Comparison of ENCODE assay signal across 24 cellular contexts in the genomic region with DNA sequence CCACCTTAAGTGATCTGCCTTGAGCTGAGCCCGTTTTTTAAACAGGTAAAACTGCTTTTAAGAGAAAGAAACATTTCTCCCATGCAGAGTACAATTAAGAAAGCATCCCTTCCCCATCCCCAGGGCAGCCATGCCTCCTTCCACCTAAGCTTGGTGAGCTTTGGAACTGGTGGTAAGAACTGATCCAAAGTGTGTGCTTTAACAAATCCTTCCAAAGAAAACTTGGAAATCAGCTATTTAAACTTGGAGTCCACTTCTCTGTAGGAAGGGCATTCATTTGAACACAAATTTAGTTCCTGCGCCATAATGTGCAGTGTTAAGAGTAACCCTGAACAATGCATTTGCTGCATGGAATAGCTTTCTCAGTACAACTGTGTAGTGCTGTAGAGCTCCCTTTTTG. TPM values are rescaled to one million over a fixed set of nuclear protein-coding genes. Genes with fewer than 3 reads are reported as not detected.
DNase-seq lines count a peak whose midpoint lies in the region; ATAC-seq, FAIRE-seq and TF ChIP-seq lines count a peak whose summit lies in the region.
"Had no signal": no experiment of that assay in that cellular context is flagged by ENCODE, and none has a peak within 500 bp of the region (broad histone marks: within the 10 kb centered on the region; RNA-seq: fewer than 3 reads in every experiment).

No MANE protein-coding gene starts in this region.

- H3K56ac ChIP-seq in H9 (ENCODE audit: insufficient read length, low read depth, low read length), result no peak overlapping the region

- in situ Hi-C loops in HepG2 (cut with HindIII; ENCODE audit: extremely low pct_ligation_motif_present, low pct_unique_long_range_greater_than_20kb), result no loop called here
- in situ Hi-C loops in K562 (cut with MboI), result no loop called here

- no peak overlapping the region for H2AK5ac ChIP-seq in H9 (ENCODE audit: insufficient read length, low read length)

- no peak overlapping the region for H2BK120ac ChIP-seq in H9 (ENCODE audit: low read depth, low read length, poor library complexity, severe bottlenecking)

- POLR2A ChIA-PET in HepG2 (lab: Yijun Ruan, JAX), result interaction anchor here (1.4 to 1.7 kb wide), 2 partner anchors 9 to 18 kb away, joined by 4 to 5 read pairs; no protein-coding TSS in a partner anchor
- POLR2A ChIA-PET in K562 (lab: Yijun Ruan, JAX), result interaction anchor here (0.9 kb wide), 1 partner anchor 11 kb away, joined by 3 read pairs; no protein-coding TSS in a partner anchor

- H2BK12ac ChIP-seq in H9 (ENCODE audit: insufficient read length, low read depth, low read length), result no peak overlapping the region

- H3K79me1 ChIP-seq in H9 (ENCODE audit: insufficient read depth, low read depth, low read length, poor library complexity, severe bottlenecking), result peaks cover 4% of the 10 kb centered on the region

- H3K27me3 ChIP-seq in HepG2 (ENCODE audit: control insufficient read depth in 1 of 2, insufficient read depth in 2 of 2, low read length in 2 of 2) (no peaks in the 10 kb centered on the region), right lobe of liver (no peaks in the 10 kb centered on the region), H9 (ENCODE audit: insufficient read depth, low read length) (no peaks in the 10 kb centered on the region), K562 (ENCODE audit: control insufficient read depth in 2 of 2, insufficient read depth in 2 of 2, low read length in 2 of 2) (peaks cover 5 to 17% of the 10 kb centered on the region in 2 experiments), uterus (no peaks in the 10 kb centered on the region)
- H3K27me3 ChIP-seq: BLaER1 had no signal

- no peak overlapping the region for H2BK15ac ChIP-seq in H9 (ENCODE audit: low read depth, low read length)

- H3K36me3 Mint-ChIP-seq in H9 (ENCODE audit: insufficient read depth in 1 of 3, low read depth in 3 of 3) (no peaks in the 10 kb centered on the region; a peak in 1 of 7 replicates), nephron progenitor cell (ENCODE audit: low read depth) (no peaks in the 10 kb centered on the region)
- peaks cover 1% of the 10 kb centered on the region for H3K36me3 Mint-ChIP-seq in activated naive CD8-positive, alpha-beta T cell treated with anti-CD3 and anti-CD28 coated beads, Interleukin-2, amount 50 U/mL, for 24 hours (ENCODE audit: low read depth)
- H3K36me3 Mint-ChIP-seq: CD8-positive, alpha-beta T cell had no signal

- CTCF ChIA-PET in HepG2 (lab: Yijun Ruan, JAX; ENCODE audit: low intra/inter-chr PET ratio, low total read pairs), result no interaction called here
- CTCF ChIA-PET in K562 (lab: Yijun Ruan, JAX; ENCODE audit: low intra/inter-chr PET ratio), result no interaction called here

- H3K4me3 ChIP-seq in HepG2 (replicated peaks in 1 of 3; ENCODE audit: insufficient read depth in 1 of 3, low read depth in 2 of 3, low read length in 3 of 3) (no peak overlapping the region), right lobe of liver (no peak overlapping the region), K562 (no peak overlapping the region), uterus (no peak overlapping the region)
- H3K4me3 ChIP-seq: BLaER1 had no signal

- H3K4me2 ChIP-seq in HepG2 (ENCODE audit: low read depth, low read length) (0 out of 2 replicates have a peak overlapping the region, but pooled peaks have one; percentile 50), H9 (ENCODE audit: insufficient read depth, insufficient read length, low read length) (no peak overlapping the region), K562 (ENCODE audit: insufficient read depth, low read length) (no peak overlapping the region)
- H3K4me2 ChIP-seq: BLaER1 had no signal

- TF ChIP-seq RAD21 in HepG2 (CRISPR knock-in tag; IDR thresholded peaks at IDR 0.05), result no peak
- no peak for TF ChIP-seq RAD21 in K562 (CRISPR knock-in tag; conservative IDR thresholded peaks at IDR 0.05 in 1 of 2, IDR thresholded peaks at IDR 0.05 in 1 of 2)

- H4K8ac ChIP-seq in H9 (replicated peaks; ENCODE audit: insufficient read length, low read depth, low read length), result no peak overlapping the region

- no peak overlapping the region for H3K23ac ChIP-seq in H9 (ENCODE audit: insufficient read length, low read depth, low read length)

- H3K9me3 ChIP-seq in HepG2 (ENCODE audit: low read length) (no peaks in the 10 kb centered on the region), right lobe of liver (no peaks in the 10 kb centered on the region), H9 (ENCODE audit: control insufficient read depth, low read depth, low read length) (no peaks in the 10 kb centered on the region), K562 (replicated peaks; ENCODE audit: control insufficient read depth, insufficient read depth, low read depth, low read length) (no peaks in the 10 kb centered on the region), uterus (no peaks in the 10 kb centered on the region)
- H3K9me3 ChIP-seq: BE2C, Caco-2 had no signal

- H2AFZ ChIP-seq in HepG2 (ENCODE audit: low read length), result no peak overlapping the region
- H2AFZ ChIP-seq in H9 (ENCODE audit: low read length), result no peak overlapping the region
- no peak overlapping the region for H2AFZ ChIP-seq in K562 (ENCODE audit: low read depth, low read length)

- no peak overlapping the region for H2BK5ac ChIP-seq in H9 (ENCODE audit: insufficient read length, low read length)

- H3K27ac ChIP-seq in HepG2 (ENCODE audit: extremely low read length, insufficient read depth, low read length) (peak overlapping the region; percentile 58), right lobe of liver (no peak overlapping the region), H9 (ENCODE audit: insufficient read length, low read depth, low read length) (no peak overlapping the region), K562 (ENCODE audit: extremely low read depth, low read depth, low read length) (no peak overlapping the region), uterus (no peak overlapping the region)
- H3K27ac ChIP-seq: BLaER1 had no signal

- H4K20me1 ChIP-seq in HepG2 (ENCODE audit: insufficient read depth, low read length), result no peaks in the 10 kb centered on the region; the same call in 1 of the 2 replicates
- no peaks in the 10 kb centered on the region for H4K20me1 ChIP-seq in H9 (ENCODE audit: control insufficient read depth, insufficient read depth, insufficient read length)
- H4K20me1 ChIP-seq in K562 (replicated peaks; ENCODE audit: control insufficient read depth, insufficient read depth, low read length), result peaks cover 23% of the 10 kb centered on the region

- H3K9ac ChIP-seq in HepG2 (ENCODE audit: insufficient read depth, low read depth, low read length) (no peak overlapping the region), H9 (ENCODE audit: extremely low read depth, insufficient read length, low read length) (no peak overlapping the region), K562 (ENCODE audit: insufficient read depth in 1 of 2, low read depth in 2 of 2, low read length in 2 of 2) (no peak overlapping the region)
- H3K9ac ChIP-seq: BLaER1 had no signal

- ATAC-seq in HepG2, result no peak
- ATAC-seq in right lobe of liver, result no peak
- ATAC-seq in K562, result no peak
- ATAC-seq in activated naive CD8-positive, alpha-beta T cell treated with anti-CD3 and anti-CD28 coated beads, Interleukin-2, amount 50 U/mL, for 24 hours, result no peak
- ATAC-seq in HG02938 (IDR thresholded peaks at IDR 0.05; ENCODE audit: unreplicated experiment), result no peak
- ATAC-seq: CD8-positive, alpha-beta T cell had no signal

- intact Hi-C loops in HepG2 (cut with micrococcal nuclease; ENCODE audit: unreplicated experiment) (loop anchor here (5.0 kb wide), 1 partner anchor 66 kb away; no protein-coding TSS in a partner anchor), right lobe of liver (cut with DNase I) (no loop called here), K562 (cut with micrococcal nuclease) (no loop called here), uterus (cut with DNase I; ENCODE audit: low total_unique reads) (no loop called here)

- no peak for TF ChIP-seq CTCF in HepG2 (CRISPR knock-in tag; IDR thresholded peaks at IDR 0.05)
- TF ChIP-seq CTCF in right lobe of liver (IDR thresholded peaks at IDR 0.05), result no peak
- no peak for TF ChIP-seq CTCF in H9 (conservative IDR thresholded peaks at IDR 0.05)
- TF ChIP-seq CTCF in K562 (IDR thresholded peaks at IDR 0.05 in 2 of 3, conservative IDR thresholded peaks at IDR 0.05 in 1 of 3; ENCODE audit: insufficient read depth in 2 of 3, low read depth in 1 of 3, low read length in 3 of 3), result no peak
- no peak for TF ChIP-seq CTCF in nephron progenitor cell (IDR thresholded peaks at IDR 0.05)
- no peak for TF ChIP-seq CTCF in uterus (IDR thresholded peaks at IDR 0.05)

- no peak overlapping the region for H4K91ac ChIP-seq in H9 (ENCODE audit: insufficient read length, low read depth, low read length)

- BruUV-seq in HepG2 (replicated peaks; lab: Mats Ljungman, UMichigan), result no TSS peak
- no TSS peak for BruUV-seq in K562 (replicated peaks; lab: Mats Ljungman, UMichigan)

- H3T11ph ChIP-seq in H9 (ENCODE audit: low read length), result no peak overlapping the region

- 89% methylated on average over 2 of the region's 2 CpGs for WGBS in HepG2 (ENCODE audit: low lambda C conversion rate)
- 80% methylated on average over 2 of the region's 2 CpGs for WGBS in right lobe of liver (ENCODE audit: insufficient coverage, low coverage, low lambda C conversion rate, missing lambda C conversion rate)
- WGBS in H9 (ENCODE audit: extremely low coverage, insufficient read length, low lambda C conversion rate), result no CpG with 5 or more reads among the region's 2 CpGs
- 41% methylated on average over 2 of the region's 2 CpGs for WGBS in K562 (ENCODE audit: insufficient coverage, low coverage, missing lambda C conversion rate)

- H3K27me3 Mint-ChIP-seq in H9 (ENCODE audit: low read depth) (no peaks in the 10 kb centered on the region), nephron progenitor cell (ENCODE audit: low read depth, poor library complexity) (no peaks in the 10 kb centered on the region)
- no peaks in the 10 kb centered on the region for H3K27me3 Mint-ChIP-seq in activated naive CD8-positive, alpha-beta T cell treated with anti-CD3 and anti-CD28 coated beads, Interleukin-2, amount 50 U/mL, for 24 hours
- H3K27me3 Mint-ChIP-seq: CD4-positive, alpha-beta T cell had no signal

- H3K4me1 Mint-ChIP-seq in H9 (peaks cover 36% of the 10 kb centered on the region in 2 experiments), nephron progenitor cell (peaks cover 40% of the 10 kb centered on the region)
- H3K4me1 Mint-ChIP-seq in activated naive CD8-positive, alpha-beta T cell treated with anti-CD3 and anti-CD28 coated beads, Interleukin-2, amount 50 U/mL, for 24 hours, result peaks cover 32% of the 10 kb centered on the region

- DNase-seq in HepG2 (ENCODE audit: low spot score), result no peak
- no peak for DNase-seq in right lobe of liver
- DNase-seq in H9, result no peak
- DNase-seq in K562 (ENCODE audit: extremely low read depth in 1 of 4, low spot score in 3 of 4), result no peak
- no peak for DNase-seq in nephron progenitor cell
- no peak for DNase-seq in uterus
- DNase-seq in activated naive CD8-positive, alpha-beta T cell treated with anti-CD3 and anti-CD28 coated beads, Interleukin-2, amount 50 U/mL, for 24 hours, result no peak
- DNase-seq: 8988T; ACHN; BE2C; C1 segment of cervical spinal cord; Caco-2; Calu3; CD4-positive, alpha-beta T cell; CD8-positive, alpha-beta T cell; DMS79 treated with DMSO at 0.1 percent for 48 hours; GF-D8 had no signal

- H3K14ac ChIP-seq in H9 (ENCODE audit: insufficient read depth, low read length), result no peak overlapping the region

- H4K5ac ChIP-seq in H9 (ENCODE audit: insufficient read length, low read depth, low read length), result no peak overlapping the region

- H3K4me1 ChIP-seq in HepG2 (ENCODE audit: insufficient read depth, low read length) (peaks cover 98% of the 10 kb centered on the region), right lobe of liver (peaks cover 0 to 13% (median 3%) of the 10 kb centered on the region in 4 donors), H9 (ENCODE audit: insufficient read depth, low read length) (0 out of 2 replicates have a peak, but pooled peaks cover 3% of the 10 kb centered on the region), K562 (replicated peaks in 1 of 2; ENCODE audit: control insufficient read depth in 2 of 2, insufficient read depth in 2 of 2, low read length in 2 of 2) (no peaks in the 10 kb centered on the region), uterus (no peaks in the 10 kb centered on the region)
- H3K4me1 ChIP-seq: BE2C, BLaER1 had no signal

- no peaks in the 10 kb centered on the region for H3K9me3 Mint-ChIP-seq in H9
- no peaks in the 10 kb centered on the region for H3K9me3 Mint-ChIP-seq in nephron progenitor cell
- no peaks in the 10 kb centered on the region for H3K9me3 Mint-ChIP-seq in activated naive CD8-positive, alpha-beta T cell treated with anti-CD3 and anti-CD28 coated beads, Interleukin-2, amount 50 U/mL, for 24 hours
- H3K9me3 Mint-ChIP-seq: CD4-positive, alpha-beta T cell; CD8-positive, alpha-beta T cell had no signal

- TF ChIP-seq POLR2A in HepG2 (IDR thresholded peaks at IDR 0.05; ENCODE audit: insufficient read depth in 1 of 2, low read depth in 2 of 2, low read length in 2 of 2) (no peak), right lobe of liver (IDR thresholded peaks at IDR 0.05) (no peak), K562 (conservative IDR thresholded peaks at IDR 0.05) (no peak), uterus (IDR thresholded peaks at IDR 0.05) (no peak)

- H3K18ac ChIP-seq in H9 (ENCODE audit: insufficient read length, low read depth, low read length), result no peak overlapping the region

- H3K79me2 ChIP-seq in HepG2 (ENCODE audit: insufficient read depth, low read length), result peaks cover 90% of the 10 kb centered on the region
- no peaks in the 10 kb centered on the region; the same call in 1 of the 2 replicates for H3K79me2 ChIP-seq in H9 (ENCODE audit: insufficient read depth, low read length)
- H3K79me2 ChIP-seq in K562 (ENCODE audit: control insufficient read depth, insufficient read depth, low read length), result no peaks in the 10 kb centered on the region

- FAIRE-seq in HepG2 (lab: Jason Lieb, UNC), result no peak
- peak; percentile 46 for FAIRE-seq in K562 (lab: Jason Lieb, UNC)
- FAIRE-seq: A204.1, D721Med, G401.6, GM12891, GM19239 had no signal

- H3K36me3 ChIP-seq in HepG2 (replicated peaks in 1 of 2; ENCODE audit: control insufficient read depth in 1 of 2, insufficient read depth in 2 of 2, low read length in 2 of 2), result peaks cover 0 to 5% of the 10 kb centered on the region in 2 experiments; a peak in 2 of 5 replicates
- H3K36me3 ChIP-seq in right lobe of liver, result no peaks in the 10 kb centered on the region
- no peaks in the 10 kb centered on the region for H3K36me3 ChIP-seq in K562 (ENCODE audit: control insufficient read depth, insufficient read depth, low read length)
- H3K36me3 ChIP-seq in uterus, result no peaks in the 10 kb centered on the region
- H3K36me3 ChIP-seq: BE2C, BLaER1 had no signal

- H3K4me3 Mint-ChIP-seq in H9 (no peak overlapping the region), nephron progenitor cell (no peak overlapping the region)
- H3K4me3 Mint-ChIP-seq in activated naive CD8-positive, alpha-beta T cell treated with anti-CD3 and anti-CD28 coated beads, Interleukin-2, amount 50 U/mL, for 24 hours, result no peak overlapping the region
- H3K4me3 Mint-ChIP-seq: CD4-positive, alpha-beta T cell; CD8-positive, alpha-beta T cell had no signal

- H3K9me1 ChIP-seq in K562 (ENCODE audit: control insufficient read depth, insufficient read depth, low read length), result no peaks in the 10 kb centered on the region

- H3K4ac ChIP-seq in H9 (ENCODE audit: low read depth, low read length), result no peak overlapping the region

- H2BK20ac ChIP-seq in H9 (ENCODE audit: low read depth, low read length, poor library complexity, severe bottlenecking), result no peak overlapping the region

- H3K27ac Mint-ChIP-seq in H9 (peak overlapping the region in 2 of 3 experiments; percentile 38 to 77; a peak in 1 of 7 replicates), nephron progenitor cell (peak overlapping the region; percentile 43)
- no peak overlapping the region for H3K27ac Mint-ChIP-seq in activated naive CD8-positive, alpha-beta T cell treated with anti-CD3 and anti-CD28 coated beads, Interleukin-2, amount 50 U/mL, for 24 hours
- H3K27ac Mint-ChIP-seq: CD4-positive, alpha-beta T cell; CD8-positive, alpha-beta T cell had no signal

- TF ChIP-seq EP300 in HepG2 (IDR thresholded peaks at IDR 0.05; ENCODE audit: low read depth in 2 of 2, low read length in 2 of 2), result no peak
- TF ChIP-seq EP300 in HepG2 (CRISPR knock-in tag; IDR thresholded peaks at IDR 0.05; ENCODE audit: borderline replicate concordance), result no peak
- no peak for TF ChIP-seq EP300 in K562 (IDR thresholded peaks at IDR 0.05; ENCODE audit: low read length)

- H3K23me2 ChIP-seq in H9 (ENCODE audit: insufficient read length, low read depth, low read length, poor library complexity, severe bottlenecking), result no peaks in the 10 kb centered on the region

RNA-seq across cellular contexts. Expression of a gene that starts 17.0 kb away (rescaled TPM):
- total RNA-seq in HepG2 (2016; rRNA removed; fragmentation: Illumina TruSeq; extraction: Trizol) (59.6 and 64.4 TPM in 2 replicates), right lobe of liver (10 to 100 TPM; 15.9 to 34.4 (median 23.4) TPM), H9 (2021) (27.6 and 27.8 TPM in 2 replicates), K562 (2014; rRNA removed) (10.1 and 13.4 TPM in 2 replicates), K562 (2014; rRNA removed; fragmentation: Illumina TruSeq; extraction: Trizol) (12.4 and 14.3 TPM in 2 replicates), K562 (2015; rRNA removed; fragmentation: Illumina TruSeq; extraction: Trizol) (11.6 and 14.3 TPM in 2 replicates), K562 (2021) (19.3 and 19.9 TPM in 2 replicates), uterus (10 to 100 TPM in 2 of 4 donors, 1 to 10 TPM in 2; 5.3 to 17.4 (median 12.9) TPM)
- total RNA-seq in HepG2 (2016; cell fraction: cytosol; rRNA removed; fragmentation: Illumina TruSeq; extraction: Trizol; ENCODE audit: low read depth), result 36.0 and 38.2 TPM in 2 replicates
- total RNA-seq in HepG2 (2016; cell fraction: insoluble cytoplasmic fraction; rRNA removed; fragmentation: Illumina TruSeq; extraction: Trizol), result 52.1 and 61.1 TPM in 2 replicates
- total RNA-seq in HepG2 (2016; cell fraction: membrane; rRNA removed; fragmentation: Illumina TruSeq; extraction: Trizol), result 27.5 and 31.6 TPM in 2 replicates
- 80.6 and 82.3 TPM in 2 replicates for total RNA-seq in HepG2 (2016; cell fraction: nucleus; rRNA removed; fragmentation: Illumina TruSeq; extraction: Trizol)
- polyA plus RNA-seq in HepG2 (2011; rRNA removed) (105 and 112 TPM in 2 replicates), K562 (2011; rRNA removed) (8.6 and 13.5 TPM in 2 replicates), K562 (2014; fragmentation: Illumina TruSeq; extraction: Trizol) (25.3 and 31.8 TPM in 2 replicates), K562 (2014; fragmentation: Nextera tagmentation; extraction: Ambion mirVana) (under 1 TPM; 0.48 to 0.69 TPM), K562 (2014; rRNA removed) (18.3 and 23.7 TPM in 2 replicates)
- polyA plus RNA-seq in HepG2 (2011; cell fraction: cytosol; rRNA removed), result 85.3 and 101 TPM in 2 replicates
- 48.6 and 57.8 TPM in 2 replicates for polyA plus RNA-seq in HepG2 (2011; cell fraction: nucleus; rRNA removed)
- polyA plus RNA-seq in HepG2 (2012), result 96.1 and 155 TPM in 2 replicates
- 36.7 and 40.8 TPM in 2 replicates for polyA plus RNA-seq in HepG2 (2016; cell fraction: cytosol; fragmentation: Illumina TruSeq; extraction: Trizol; ENCODE audit: low read depth)
- 123 and 133 TPM in 2 replicates for polyA plus RNA-seq in HepG2 (2016; cell fraction: insoluble cytoplasmic fraction; fragmentation: Illumina TruSeq; extraction: Trizol; ENCODE audit: low read depth)
- polyA plus RNA-seq in HepG2 (2016; cell fraction: membrane; fragmentation: Illumina TruSeq; extraction: Trizol; ENCODE audit: low read depth), result 46.7 and 49.6 TPM in 2 replicates
- polyA plus RNA-seq in HepG2 (2016; cell fraction: nucleus; fragmentation: Illumina TruSeq; extraction: Trizol; ENCODE audit: insufficient read depth, low read depth), result 94.8 and 108 TPM in 2 replicates
- polyA minus RNA-seq in HepG2 (2011; rRNA and poly(A)+ RNA removed; ENCODE audit: low replicate concordance), result 8.1 and 47.1 TPM in 2 replicates
- polyA minus RNA-seq in HepG2 (2011; cell fraction: cytosol; rRNA and poly(A)+ RNA removed), result 72.4 and 77.0 TPM in 2 replicates
- 265 and 281 TPM in 2 replicates for polyA minus RNA-seq in HepG2 (2011; cell fraction: nucleus; rRNA and poly(A)+ RNA removed)
- total RNA-seq in K562 (2011; cell fraction: chromatin; rRNA removed; ENCODE audit: low replicate concordance), result 23.2 and 32.8 TPM in 2 replicates
- total RNA-seq in K562 (2011; cell fraction: nucleolus; rRNA removed), result 10.0 and 15.4 TPM in 2 replicates
- total RNA-seq in K562 (2011; cell fraction: nucleoplasm; rRNA removed), result 20.7 and 25.2 TPM in 2 replicates
- 8.5 and 9.4 TPM in 2 replicates for polyA plus RNA-seq in K562 (2011; cell fraction: cytosol; rRNA removed)
- 5.7 and 6.0 TPM in 2 replicates for polyA plus RNA-seq in K562 (2011; cell fraction: nucleus; rRNA removed)
- polyA plus RNA-seq in K562 (2012), result 15.9 and 17.4 TPM in 2 replicates
- polyA minus RNA-seq in K562 (2011; rRNA and poly(A)+ RNA removed), result 10.6 and 14.1 TPM in 2 replicates
- 5.7 and 9.4 TPM in 2 replicates for polyA minus RNA-seq in K562 (2011; cell fraction: cytosol; rRNA and poly(A)+ RNA removed)
- 10.6 and 14.6 TPM in 2 replicates for polyA minus RNA-seq in K562 (2011; cell fraction: nucleus; rRNA and poly(A)+ RNA removed)
